Comparison of ENCODE assay signal across 19 cellular contexts in genomic region chr12:108442077-108442476, GRCh38.
DNase-seq lines count a peak whose midpoint lies in the region; ATAC-seq, FAIRE-seq and TF ChIP-seq lines count a peak whose summit lies in the region.
"Had no signal": no experiment of that assay in that cellular context is flagged by ENCODE, and none has a peak within 500 bp of the region (broad histone marks: within the 10 kb centered on the region; RNA-seq: fewer than 3 reads in every experiment).

No MANE protein-coding gene starts in this region.

- peak overlapping the region; percentile 48 for H2AFZ ChIP-seq in smooth muscle cell (ENCODE audit: low read depth)

- no peaks in the 10 kb centered on the region for H3K79me2 ChIP-seq in smooth muscle cell (ENCODE audit: low read depth)

- WGBS in smooth muscle cell (ENCODE audit: low lambda C conversion rate) = 7% methylated on average over 3 of the region's 3 CpGs

- peak; percentile 12 for ATAC-seq in left ventricle myocardium superior
- no peak for ATAC-seq in HG03571 (IDR thresholded peaks at IDR 0.05; ENCODE audit: unreplicated experiment)
- ATAC-seq: activated T-cell treated with anti-CD3 and anti-CD28 coated beads, Interleukin-2, amount 50 U/mL, for 4 hours; mucosa of descending colon had no signal

- H3K4me2 ChIP-seq in smooth muscle cell = no peak overlapping the region
- H3K4me2 ChIP-seq: SK-N-SH had no signal

- no peak overlapping the region for H3K4me3 ChIP-seq in right atrium auricular region
- no peak overlapping the region for H3K4me3 ChIP-seq in smooth muscle cell
- H3K4me3 ChIP-seq: mucosa of descending colon, prostate gland, stomach had no signal

- DNase-seq in left ventricle myocardium superior (no peak), right atrium auricular region (ENCODE audit: low spot score) (no peak), astrocyte of the hippocampus (ENCODE audit: low read depth, low spot score) (peak; percentile 2), iPS-NIHi11 (ENCODE audit: low spot score) (peak; percentile 79), smooth muscle cell (lab: John Stamatoyannopoulos, UW; ENCODE audit: unreplicated experiment) (no peak), frontal cortex (ENCODE audit: low spot score in 2 of 2) (no peak), HPDE6-E6E7 (ENCODE audit: extremely low spot score) (no peak)
- DNase-seq: activated CD4-positive, alpha-beta T cell treated with anti-CD3 and anti-CD28 coated beads, Interleukin-2, amount 50 U/mL, for 48 hours; activated naive CD8-positive, alpha-beta T cell treated with anti-CD3 and anti-CD28 coated beads, Interleukin-2, amount 10 ng/mL, durations not matched to agents 7 days and 5 days; activated T-cell treated with anti-CD3 and anti-CD28 coated beads, Interleukin-2, amount 50 U/mL, for 4 hours; foreskin fibroblast; HFFc6; mucosa of descending colon; NCI-H1694; SK-N-SH; stomach had no signal

- H3K9me3 ChIP-seq in right atrium auricular region (no peaks in the 10 kb centered on the region), smooth muscle cell (replicated peaks; ENCODE audit: low read depth) (no peaks in the 10 kb centered on the region)
- H3K9me3 ChIP-seq: mucosa of descending colon, prostate gland, SK-N-SH, stomach had no signal

- no peaks in the 10 kb centered on the region for H4K20me1 ChIP-seq in smooth muscle cell (ENCODE audit: low read depth)

- H3K4me1 ChIP-seq in right atrium auricular region (no peaks in the 10 kb centered on the region), smooth muscle cell (ENCODE audit: low read depth) (peaks cover 18% of the 10 kb centered on the region)
- H3K4me1 ChIP-seq: prostate gland, stomach had no signal

- intact Hi-C loops in left ventricle myocardium superior (cut with micrococcal nuclease) = no loop called here

- no peak overlapping the region for H3K9ac ChIP-seq in smooth muscle cell (ENCODE audit: low read depth)
- H3K9ac ChIP-seq: SK-N-SH had no signal

- H3K36me3 ChIP-seq in right atrium auricular region = no peaks in the 10 kb centered on the region
- H3K36me3 ChIP-seq in smooth muscle cell (ENCODE audit: low read depth) = no peaks in the 10 kb centered on the region
- H3K36me3 ChIP-seq: prostate gland, stomach had no signal

- no peak for TF ChIP-seq CTCF in right atrium auricular region (IDR thresholded peaks at IDR 0.05)
- no peak for TF ChIP-seq CTCF in smooth muscle cell (IDR thresholded peaks at IDR 0.05; ENCODE audit: borderline replicate concordance, insufficient read depth, poor library complexity, severe bottlenecking)

- H3F3A ChIP-seq in smooth muscle cell (ENCODE audit: low read depth) = no peaks in the 10 kb centered on the region

- no peak overlapping the region for H3K27ac ChIP-seq in right atrium auricular region
- H3K27ac ChIP-seq in smooth muscle cell (ENCODE audit: low read depth) = no peak overlapping the region
- H3K27ac ChIP-seq: prostate gland, stomach had no signal

- FAIRE-seq in frontal cortex (lab: Jason Lieb, UNC) = no peak
- FAIRE-seq: A204.1 had no signal

- H3K27me3 ChIP-seq in right atrium auricular region (no peaks in the 10 kb centered on the region), smooth muscle cell (ENCODE audit: low read depth) (no peaks in the 10 kb centered on the region)
- H3K27me3 ChIP-seq: stomach had no signal

Comparison
In these comparisons a context has a peak if more than half of its experiments do, and no peak if none do; other contexts are left out.
1. DNase-seq: peak in astrocyte of the hippocampus (single experiment) and iPS-NIHi11 (single experiment); none in left ventricle myocardium superior (single experiment), right atrium auricular region (single experiment), smooth muscle cell (single experiment), frontal cortex (0 of 2) and HPDE6-E6E7 (single experiment).